ENCODE assay signal across 8 cellular contexts in the genomic region with DNA sequence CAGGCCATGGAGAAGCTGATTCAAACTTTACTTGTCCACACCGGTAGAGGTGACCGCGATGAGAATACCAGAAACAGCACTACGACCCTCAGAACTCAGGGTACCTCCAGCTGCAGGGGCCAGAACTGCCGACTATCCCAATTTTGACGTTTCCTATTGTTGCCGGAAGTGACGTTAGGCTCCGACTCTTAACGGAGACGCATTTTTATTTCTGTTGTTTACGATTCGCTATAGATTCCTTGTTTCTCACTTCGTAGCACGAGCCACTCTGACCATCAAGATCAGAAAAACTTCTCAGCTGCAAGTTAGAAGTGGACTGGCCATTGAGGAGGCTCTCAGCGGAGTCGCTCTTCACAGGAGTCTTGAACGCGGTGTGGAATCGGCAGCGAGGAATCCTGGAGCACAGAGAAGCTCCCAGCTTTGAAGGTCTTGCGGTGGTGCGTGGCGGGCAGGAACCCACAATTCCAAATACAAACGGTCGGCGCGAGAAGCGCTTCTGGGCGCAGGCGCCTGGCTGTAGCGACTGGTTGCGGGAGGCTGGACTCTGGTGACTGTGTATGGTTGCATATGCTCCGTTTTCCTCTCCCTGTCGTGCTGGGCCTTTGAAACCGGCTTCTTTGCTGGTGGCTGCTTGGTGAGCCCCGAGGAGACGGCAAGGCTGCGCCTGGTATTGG. TPM values are rescaled to one million over a fixed set of nuclear protein-coding genes. Genes with fewer than 3 reads are reported as not detected.
DNase-seq lines count a peak whose midpoint lies in the region; ATAC-seq and TF ChIP-seq lines count a peak whose summit lies in the region.

A gene with protein sequence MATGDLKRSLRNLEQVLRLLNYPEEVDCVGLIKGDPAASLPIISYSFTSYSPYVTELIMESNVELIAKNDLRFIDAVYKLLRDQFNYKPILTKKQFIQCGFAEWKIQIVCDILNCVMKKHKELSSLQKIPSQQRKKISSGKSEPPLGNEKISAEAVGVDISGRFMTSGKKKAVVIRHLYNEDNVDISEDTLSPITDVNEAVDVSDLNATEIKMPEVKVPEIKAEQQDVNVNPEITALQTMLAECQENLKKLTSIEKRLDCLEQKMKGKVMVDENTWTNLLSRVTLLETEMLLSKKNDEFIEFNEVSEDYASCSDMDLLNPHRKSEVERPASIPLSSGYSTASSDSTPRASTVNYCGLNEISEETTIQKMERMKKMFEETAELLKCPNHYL (plus strand): TSS at position 405 of the 674 bp plus-strand sequence. CDS start 15,211 bp downstream, outside the sequence.
A gene with protein sequence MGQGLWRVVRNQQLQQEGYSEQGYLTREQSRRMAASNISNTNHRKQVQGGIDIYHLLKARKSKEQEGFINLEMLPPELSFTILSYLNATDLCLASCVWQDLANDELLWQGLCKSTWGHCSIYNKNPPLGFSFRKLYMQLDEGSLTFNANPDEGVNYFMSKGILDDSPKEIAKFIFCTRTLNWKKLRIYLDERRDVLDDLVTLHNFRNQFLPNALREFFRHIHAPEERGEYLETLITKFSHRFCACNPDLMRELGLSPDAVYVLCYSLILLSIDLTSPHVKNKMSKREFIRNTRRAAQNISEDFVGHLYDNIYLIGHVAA (minus strand): TSS at position 161 of the 674 bp plus-strand sequence. CDS start 20,575 bp downstream, outside the sequence.

- H3K9me2 ChIP-seq in SU-DHL-6 (replicated peaks; ENCODE audit: insufficient read depth, low read length): no peaks in the 10 kb centered on the region

- POLR2A ChIA-PET in activated naive CD8-positive, alpha-beta T cell treated with anti-CD3 and anti-CD28 coated beads, Interleukin-2, amount 10 ng/mL, durations not matched to agents 7 days and 5 days (lab: Charles Lee): interaction anchor here (1.0 to 1.3 kb wide), 2 partner anchors 914 to 949 kb away, joined by 3 to 5 read pairs; a partner anchor contains a TSS

- H3K27ac ChIP-seq in SU-DHL-6 (ENCODE audit: low read depth, low read length) (peak within 1 kb of the TSS; percentile 92), cardiac muscle cell (peak within 1 kb of the TSS; percentile 99), parathyroid adenoma (peak within 1 kb of the TSS; percentile 99), tibial artery (peak within 1 kb of the TSS; percentile 89 to 96)

- H3K27me3 ChIP-seq in GM06990 (replicated peaks; ENCODE audit: control insufficient read depth, insufficient read depth, low read length) (no peaks in the 10 kb centered on the region), SU-DHL-6 (ENCODE audit: low read length) (no peaks in the 10 kb centered on the region), cardiac muscle cell (no peaks in the 10 kb centered on the region), parathyroid adenoma (ENCODE audit: control insufficient read depth, insufficient read depth, low read length) (no peaks in the 10 kb centered on the region), tibial artery (no peaks in the 10 kb centered on the region)

- H3K4me2 ChIP-seq in SU-DHL-6 (ENCODE audit: low read depth, low read length, poor library complexity, severe bottlenecking): peak within 1 kb of the TSS; percentile 92
- peak within 1 kb of the TSS; percentile 95 for H3K4me2 ChIP-seq in parathyroid adenoma (ENCODE audit: low read length)

- peaks cover 30% of the 10 kb centered on the region for H3K4me1 Mint-ChIP-seq in activated naive CD8-positive, alpha-beta T cell treated with anti-CD3 and anti-CD28 coated beads, Interleukin-2, amount 10 ng/mL, durations not matched to agents 7 days and 5 days

- H3K36me3 Mint-ChIP-seq in activated naive CD8-positive, alpha-beta T cell treated with anti-CD3 and anti-CD28 coated beads, Interleukin-2, amount 10 ng/mL, durations not matched to agents 7 days and 5 days: peaks cover 20% of the 10 kb centered on the region

- peaks cover 81% of the 10 kb centered on the region for H3K79me2 ChIP-seq in SU-DHL-6 (ENCODE audit: insufficient read depth, low read length)
- H3K79me2 ChIP-seq in parathyroid adenoma: peaks cover 13% of the 10 kb centered on the region

- H3K27me3 Mint-ChIP-seq in activated naive CD8-positive, alpha-beta T cell treated with anti-CD3 and anti-CD28 coated beads, Interleukin-2, amount 10 ng/mL, durations not matched to agents 7 days and 5 days: no peaks in the 10 kb centered on the region

- intact Hi-C loops in tibial artery (cut with DNase I; ENCODE audit: low total_unique reads): no loop called here

- H3K4me3 ChIP-seq in GM06990 (replicated peaks; ENCODE audit: low read depth, low read length) (peak within 1 kb of the TSS; percentile 87), HFF-Myc (replicated peaks; ENCODE audit: low read depth, low read length) (peak within 1 kb of the TSS; percentile 60), SU-DHL-6 (ENCODE audit: insufficient read depth, low read length, poor library complexity, severe bottlenecking) (peak within 1 kb of the TSS; percentile 80), cardiac muscle cell (peak within 1 kb of the TSS; percentile 89), parathyroid adenoma (ENCODE audit: low read depth, low read length) (peak within 1 kb of the TSS; percentile 98), tibial artery (peak within 1 kb of the TSS; percentile 61 to 69)

- no peaks in the 10 kb centered on the region for H3K9me3 ChIP-seq in SU-DHL-6 (ENCODE audit: insufficient read depth, low read length)
- no peaks in the 10 kb centered on the region for H3K9me3 ChIP-seq in cardiac muscle cell (ENCODE audit: low read depth)
- no peaks in the 10 kb centered on the region for H3K9me3 ChIP-seq in parathyroid adenoma (ENCODE audit: control insufficient read depth, low read length)
- no peaks in the 10 kb centered on the region for H3K9me3 ChIP-seq in tibial artery

- H3K9me3 Mint-ChIP-seq in activated naive CD8-positive, alpha-beta T cell treated with anti-CD3 and anti-CD28 coated beads, Interleukin-2, amount 10 ng/mL, durations not matched to agents 7 days and 5 days: peaks cover 3% of the 10 kb centered on the region

- peak; percentile 65 for ATAC-seq in activated naive CD8-positive, alpha-beta T cell treated with anti-CD3 and anti-CD28 coated beads, Interleukin-2, amount 10 ng/mL, durations not matched to agents 7 days and 5 days (ENCODE audit: low read depth)

- H2AFZ ChIP-seq in SU-DHL-6 (ENCODE audit: low read depth, low read length, severe bottlenecking): peak within 1 kb of the TSS; percentile 94
- peak within 1 kb of the TSS; percentile 98 for H2AFZ ChIP-seq in parathyroid adenoma

- H3K9ac ChIP-seq in SU-DHL-6 (ENCODE audit: low read length) (peak within 1 kb of the TSS; percentile 78), parathyroid adenoma (peak within 1 kb of the TSS; percentile 76)

- peaks cover 7% of the 10 kb centered on the region for H3F3A ChIP-seq in SU-DHL-6 (ENCODE audit: insufficient read depth)

- H3K36me3 ChIP-seq in GM06990 (ENCODE audit: control insufficient read depth, insufficient read depth, low read length): no peaks in the 10 kb centered on the region
- H3K36me3 ChIP-seq in SU-DHL-6 (ENCODE audit: low read length): no peaks in the 10 kb centered on the region
- no peaks in the 10 kb centered on the region for H3K36me3 ChIP-seq in cardiac muscle cell
- H3K36me3 ChIP-seq in parathyroid adenoma (ENCODE audit: control insufficient read depth, insufficient read depth, low read length): no peaks in the 10 kb centered on the region
- H3K36me3 ChIP-seq in tibial artery: no peaks in the 10 kb centered on the region

- peak; percentile 85 for DNase-seq in GM06990 (ENCODE audit: extremely low read depth, insufficient read length)
- no peak for DNase-seq in HFF-Myc (ENCODE audit: extremely low read depth, low read depth)
- DNase-seq in MV-4-11 (lab: John Stamatoyannopoulos, UW): peak; percentile 75
- DNase-seq in activated naive CD8-positive, alpha-beta T cell treated with anti-CD3 and anti-CD28 coated beads, Interleukin-2, amount 10 ng/mL, durations not matched to agents 7 days and 5 days: peak; percentile 78
- DNase-seq in cardiac muscle cell (ENCODE audit: low read depth in 1 of 2, low spot score in 1 of 2): peak; percentile 81 to 88
- DNase-seq in tibial artery: peak; percentile 57 to 81

- no peaks in the 10 kb centered on the region for H4K20me1 ChIP-seq in SU-DHL-6 (ENCODE audit: low read depth, low read length)

- peak within 1 kb of the TSS; percentile 88 for H3K4me3 Mint-ChIP-seq in activated naive CD8-positive, alpha-beta T cell treated with anti-CD3 and anti-CD28 coated beads, Interleukin-2, amount 10 ng/mL, durations not matched to agents 7 days and 5 days

- peak within 1 kb of the TSS; percentile 99 for H3K27ac Mint-ChIP-seq in activated naive CD8-positive, alpha-beta T cell treated with anti-CD3 and anti-CD28 coated beads, Interleukin-2, amount 10 ng/mL, durations not matched to agents 7 days and 5 days

- TF ChIP-seq CTCF in GM06990 (IDR thresholded peaks at IDR 0.05; ENCODE audit: insufficient read depth, low read length, poor library complexity, severe bottlenecking) (no peak), HFF-Myc (IDR thresholded peaks at IDR 0.05; ENCODE audit: low read depth, low read length, missing control alignments) (no peak), SU-DHL-6 (IDR thresholded peaks at IDR 0.05; ENCODE audit: insufficient read depth, low read length, poor library complexity, severe bottlenecking) (no peak), cardiac muscle cell (IDR thresholded peaks at IDR 0.05; ENCODE audit: low read depth, low read length) (no peak), parathyroid adenoma (IDR thresholded peaks at IDR 0.05) (no peak), tibial artery (IDR thresholded peaks at IDR 0.05) (no peak)

- H3K4me1 ChIP-seq in cardiac muscle cell (ENCODE audit: low read depth) (peaks cover 13% of the 10 kb centered on the region), parathyroid adenoma (no peaks in the 10 kb centered on the region), tibial artery (peaks cover 5 to 41% (median 18%) of the 10 kb centered on the region in 4 donors)

RNA-seq across cellular contexts. Expression of the first gene that starts in this region (rescaled TPM):
- 10 to 100 TPM; 23.5 to 27.0 TPM for total RNA-seq in activated naive CD8-positive, alpha-beta T cell treated with anti-CD3 and anti-CD28 coated beads, Interleukin-2, amount 10 ng/mL, durations not matched to agents 7 days and 5 days
- 13.3 and 23.6 TPM in 2 replicates for total RNA-seq in cardiac muscle cell
- 7.1 and 20.1 TPM in 2 replicates for polyA plus RNA-seq in cardiac muscle cell

RNA-seq across cellular contexts. Expression of the second gene that starts in this region (rescaled TPM):
- 10 to 100 TPM; 20.6 to 22.3 TPM for total RNA-seq in activated naive CD8-positive, alpha-beta T cell treated with anti-CD3 and anti-CD28 coated beads, Interleukin-2, amount 10 ng/mL, durations not matched to agents 7 days and 5 days
- 17.5 and 18.1 TPM in 2 replicates for total RNA-seq in cardiac muscle cell
- 23.5 and 25.8 TPM in 2 replicates for polyA plus RNA-seq in cardiac muscle cell
